In genomic region chr10:118908487-118909280, GRCh38 we compare ENCODE assay signal across 1 cellular context.
TF ChIP-seq lines count a peak whose summit lies in the region.

No MANE protein-coding gene starts in this region.

TF ChIP-seq in HepG2, 621 proteins besides CTCF, POLR2A, EP300 and RAD21:
- TF ChIP-seq BRF2 (CRISPR knock-in tag; IDR thresholded peaks at IDR 0.05) = no peak
- no peak for TF ChIP-seq ZNF510 (CRISPR knock-in tag; IDR thresholded peaks at IDR 0.05; ENCODE audit: low read depth)
- TF ChIP-seq RAD51 (IDR thresholded peaks at IDR 0.05; ENCODE audit: borderline replicate concordance) = no peak
- TF ChIP-seq PHF20 (CRISPR knock-in tag; IDR thresholded peaks at IDR 0.05) = no peak
- TF ChIP-seq ZNF619 (CRISPR knock-in tag; IDR thresholded peaks at IDR 0.05) = no peak
- TF ChIP-seq PRDM15 (CRISPR knock-in tag; IDR thresholded peaks at IDR 0.05) = no peak
- TF ChIP-seq GATAD2A (CRISPR knock-in tag; IDR thresholded peaks at IDR 0.05) = no peak
- no peak for TF ChIP-seq ZNF790 (CRISPR knock-in tag; IDR thresholded peaks at IDR 0.05; ENCODE audit: borderline replicate concordance)
- no peak for TF ChIP-seq ZC3H4 (CRISPR knock-in tag; IDR thresholded peaks at IDR 0.05; ENCODE audit: borderline replicate concordance)
- TF ChIP-seq NFE2L2 (IDR thresholded peaks at IDR 0.05; ENCODE audit: low read length) = no peak
- no peak for TF ChIP-seq BCLAF1 (IDR thresholded peaks at IDR 0.05)
- TF ChIP-seq ZNF574 (CRISPR knock-in tag; IDR thresholded peaks at IDR 0.05) = no peak
- TF ChIP-seq MYPOP (CRISPR knock-in tag; IDR thresholded peaks at IDR 0.05) = no peak
- no peak for TF ChIP-seq U2AF2 (IDR thresholded peaks at IDR 0.05; ENCODE audit: low read depth, low read length)
- TF ChIP-seq ELF4 (CRISPR knock-in tag; IDR thresholded peaks at IDR 0.05; ENCODE audit: borderline replicate concordance) = no peak
- TF ChIP-seq E2F1 (CRISPR knock-in tag; IDR thresholded peaks at IDR 0.05) = no peak
